ENCODE assay signal across 25 cellular contexts in genomic region chr7:148042935-148043334, GRCh38.
DNase-seq lines count a peak whose midpoint lies in the region; ATAC-seq lines count a peak whose summit lies in the region.
"Had no signal": no experiment of that assay in that cellular context is flagged by ENCODE, and none has a peak within 500 bp of the region (broad histone marks: within the 10 kb centered on the region; RNA-seq: fewer than 3 reads in every experiment).

No MANE protein-coding gene starts in this region.

- DNase-seq in NCI-H1417 (lab: John Stamatoyannopoulos, UW), result peak; percentile 16 to 97 (median 80)
- DNase-seq in NCI-H1417 treated with DMSO at 0.1 percent for 48 hours (lab: John Stamatoyannopoulos, UW), result no peak
- peak; percentile 30 to 58 for DNase-seq in NCI-H1930 (lab: John Stamatoyannopoulos, UW)
- DNase-seq in NCI-H748 (lab: John Stamatoyannopoulos, UW; ENCODE audit: unreplicated experiment), result peak; percentile 97
- DNase-seq in mucosa of gallbladder (ENCODE audit: low spot score), result peak; percentile 29
- DNase-seq in activated CD8-positive, alpha-beta memory T cell treated with anti-CD3 and anti-CD28 coated beads, Interleukin-2, amount 50 U/mL, for 4 hours, result no peak
- DNase-seq in stimulated activated naive CD4-positive, alpha-beta T cell (lab: John Stamatoyannopoulos, UW), result no peak
- DNase-seq: activated B cell treated with CpG ODN at 0.5 μM for 24 hours; activated CD4-positive, alpha-beta T cell treated with anti-CD3 and anti-CD28 coated beads, Interleukin-2, amount 10 ng/mL, durations not matched to agents 7 days and 5 days; activated effector memory CD4-positive, alpha-beta T cell treated with anti-CD3 and anti-CD28 coated beads, Interleukin-2, amount 50 U/mL, for 16 hours; activated naive CD8-positive, alpha-beta T cell treated with anti-CD3 and anti-CD28 coated beads, Interleukin-2, amount 10 ng/mL, durations not matched to agents 7 days and 5 days; activated T-cell treated with anti-CD3 and anti-CD28 coated beads, Interleukin-2, amount 50 U/mL, for 24 hours; aorta; colonic mucosa; effector CD4-positive, alpha-beta T cell; hippocampal formation; natural killer cell; NCI-H226; NK-92 treated with Interleukin-12 subunit alpha and Interleukin-12 subunit beta, amount 100 ng/mL, for 24 hours; occipital lobe; PC-9; stimulated activated CD4-positive, alpha-beta T cell treated with anti-CD3 and anti-CD28 coated beads, Interleukin-2, amount 100 ng/mL, for 48 hours; thyroid gland had no signal

- no peak for ATAC-seq in HG03520 (IDR thresholded peaks at IDR 0.05; ENCODE audit: unreplicated experiment)
- ATAC-seq: natural killer cell, sciatic nerve had no signal

Comparison
In these comparisons a context has a peak if more than half of its experiments do, and no peak if none do; other contexts are left out.
1. DNase-seq: peak in NCI-H1417 (3 of 3), NCI-H1930 (2 of 2), NCI-H748 (single experiment) and mucosa of gallbladder (single experiment); none in NCI-H1417 treated with DMSO at 0.1 percent for 48 hours (single experiment), activated CD8-positive, alpha-beta memory T cell treated with anti-CD3 and anti-CD28 coated beads, Interleukin-2, amount 50 U/mL, for 4 hours (single experiment) and stimulated activated naive CD4-positive, alpha-beta T cell (0 of 6).